Comparison of ENCODE assay signal across 1 cellular context in genomic region chr4:56701156-56701471, GRCh38.
TF ChIP-seq lines count a peak whose summit lies in the region.

No MANE protein-coding gene starts in this region.

TF ChIP-seq in K562, 482 proteins besides CTCF, POLR2A, EP300 and RAD21 (continued from another document):
- TF ChIP-seq ZNF551 (CRISPR knock-in tag; IDR thresholded peaks at IDR 0.05) (no peak), SRF (CRISPR knock-in tag; IDR thresholded peaks at IDR 0.05) (peak in 1 of 2 experiments; percentile 90; a peak in 3 of 4 replicates)
